1 cellular context compared by ENCODE assay signal in genomic region chr1:224691106-224691505, GRCh38.
TF ChIP-seq lines count a peak whose summit lies in the region.

No MANE protein-coding gene starts in this region.

TF ChIP-seq in K562, 482 proteins besides CTCF, POLR2A, EP300 and RAD21 (continued from another document):
- TF ChIP-seq SRSF9 (IDR thresholded peaks at IDR 0.05; ENCODE audit: borderline replicate concordance, low read depth, low read length) (no peak), BMI1 (IDR thresholded peaks at IDR 0.05; ENCODE audit: low read length) (no peak), TAF1 (IDR thresholded peaks at IDR 0.05; ENCODE audit: control insufficient read depth, extremely low read depth, insufficient read depth, low read length, severe bottlenecking) (no peak), E2F1 (CRISPR knock-in tag; IDR thresholded peaks at IDR 0.05) (no peak), PPARD (CRISPR knock-in tag; IDR thresholded peaks at IDR 0.05) (no peak), TOE1 (IDR thresholded peaks at IDR 0.05; ENCODE audit: borderline replicate concordance) (no peak), TOE1 (CRISPR knock-in tag; IDR thresholded peaks at IDR 0.05; ENCODE audit: borderline replicate concordance, low read depth) (no peak), SMARCB1 (IDR thresholded peaks at IDR 0.05; ENCODE audit: insufficient read length, low read depth) (no peak), E2F8 (IDR thresholded peaks at IDR 0.05; ENCODE audit: low read depth, partially characterized antibody) (no peak), RBM17 (IDR thresholded peaks at IDR 0.05; ENCODE audit: borderline replicate concordance, low read depth, low read length) (no peak), ESRRB (CRISPR knock-in tag; IDR thresholded peaks at IDR 0.05; ENCODE audit: borderline replicate concordance) (no peak), TRIM28 (IDR thresholded peaks at IDR 0.05) (no peak), SUPT5H (IDR thresholded peaks at IDR 0.05) (no peak), ZFPM2 (CRISPR knock-in tag; IDR thresholded peaks at IDR 0.05) (no peak), CREM (IDR thresholded peaks at IDR 0.05; ENCODE audit: low read depth) (no peak), NR2C2 (CRISPR knock-in tag; IDR thresholded peaks at IDR 0.05) (peak; percentile 47; the same call in 1 of the 2 replicates), NR2C2 (tag; IDR thresholded peaks at IDR 0.05) (peak; percentile 79), NFYB (IDR thresholded peaks at IDR 0.05; ENCODE audit: extremely low read depth, insufficient read length) (no peak), NFE2 (IDR thresholded peaks at IDR 0.05; ENCODE audit: low read depth) (peak; percentile 62), ETV5 (CRISPR knock-in tag; IDR thresholded peaks at IDR 0.05; ENCODE audit: low read depth) (no peak), GATAD2A (IDR thresholded peaks at IDR 0.05) (no peak), MAFG (tag; conservative IDR thresholded peaks at IDR 0.05) (0 out of 2 replicates have a peak, but pooled peaks have one; percentile 17), KDM1A (IDR thresholded peaks at IDR 0.05) (no peak), FIP1L1 (IDR thresholded peaks at IDR 0.05; ENCODE audit: low read depth, low read length, poor library complexity, severe bottlenecking) (no peak), GTF3C2 (IDR thresholded peaks at IDR 0.05; ENCODE audit: borderline replicate concordance, extremely low read depth, insufficient read length) (no peak), GATAD2B (IDR thresholded peaks at IDR 0.05; ENCODE audit: borderline replicate concordance) (no peak), KAT7 (CRISPR knock-in tag; IDR thresholded peaks at IDR 0.05; ENCODE audit: borderline replicate concordance) (no peak)
- TF ChIP-seq, protein P1, sequence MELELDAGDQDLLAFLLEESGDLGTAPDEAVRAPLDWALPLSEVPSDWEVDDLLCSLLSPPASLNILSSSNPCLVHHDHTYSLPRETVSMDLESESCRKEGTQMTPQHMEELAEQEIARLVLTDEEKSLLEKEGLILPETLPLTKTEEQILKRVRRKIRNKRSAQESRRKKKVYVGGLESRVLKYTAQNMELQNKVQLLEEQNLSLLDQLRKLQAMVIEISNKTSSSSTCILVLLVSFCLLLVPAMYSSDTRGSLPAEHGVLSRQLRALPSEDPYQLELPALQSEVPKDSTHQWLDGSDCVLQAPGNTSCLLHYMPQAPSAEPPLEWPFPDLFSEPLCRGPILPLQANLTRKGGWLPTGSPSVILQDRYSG (tag; conservative IDR thresholded peaks at IDR 0.05; ENCODE audit: low read depth): no peak
TF ChIP-seq in K562: peak in this region for 4.
